ENCODE assay signal across 11 cellular contexts in genomic region chr4:16893141-16893571, GRCh38. TPM values are rescaled to one million over a fixed set of nuclear protein-coding genes. Genes with fewer than 3 reads are reported as not detected.
DNase-seq lines count a peak whose midpoint lies in the region; ATAC-seq and TF ChIP-seq lines count a peak whose summit lies in the region.
"Had no signal": no experiment of that assay in that cellular context is flagged by ENCODE, and none has a peak within 500 bp of the region (broad histone marks: within the 10 kb centered on the region; RNA-seq: fewer than 3 reads in every experiment).

No MANE protein-coding gene starts in this region.

- peak overlapping the region; percentile 77 for H3K27ac Mint-ChIP-seq in activated naive CD4-positive, alpha-beta T cell treated with anti-CD3 and anti-CD28 coated beads, Interleukin-2, amount 10 ng/mL, durations not matched to agents 7 days and 5 days
- peak overlapping the region; percentile 74 for H3K27ac Mint-ChIP-seq in activated naive CD8-positive, alpha-beta T cell treated with anti-CD3 and anti-CD28 coated beads, Interleukin-2, amount 10 ng/mL, durations not matched to agents 7 days and 5 days

- 5 to 25% methylated on average over 1 of the region's 1 CpG for WGBS in transverse colon (ENCODE audit: low coverage in 1 of 2), 2 donors

- DNase-seq in activated naive CD4-positive, alpha-beta T cell treated with anti-CD3 and anti-CD28 coated beads, Interleukin-2, amount 10 ng/mL, durations not matched to agents 7 days and 5 days: peak; percentile 34
- DNase-seq in activated naive CD4-positive, alpha-beta T cell treated with Interleukin-2 at 50 U/mL for 16 hours: no peak
- no peak for DNase-seq in activated naive CD8-positive, alpha-beta T cell treated with anti-CD3 and anti-CD28 coated beads, Interleukin-2, amount 10 ng/mL, durations not matched to agents 7 days and 5 days
- DNase-seq in transverse colon (no peak), activated gamma-delta T cell (lab: John Stamatoyannopoulos, UW) (no peak), germinal center (ENCODE audit: low spot score) (no peak)
- DNase-seq: activated CD4-positive, CD25-positive, alpha-beta regulatory T cell treated with anti-CD3 and anti-CD28 coated beads, Interleukin-2, amount 50 U/mL, for 72 hours; NCI-H1694 had no signal

- H3K9me3 ChIP-seq in iPS-20b (ENCODE audit: insufficient read depth, low read depth, low read length) (no peaks in the 10 kb centered on the region), transverse colon (no peaks in the 10 kb centered on the region)

- CTCF ChIA-PET in activated naive CD4-positive, alpha-beta T cell treated with anti-CD3 and anti-CD28 coated beads, Interleukin-2, amount 10 ng/mL, durations not matched to agents 7 days and 5 days (lab: Charles Lee): interaction anchor here (0.9 to 1.6 kb wide), 2 partner anchors 24 to 76 kb away, joined by 3 to 10 read pairs; no protein-coding TSS in a partner anchor

- no peaks in the 10 kb centered on the region for H3K9me3 Mint-ChIP-seq in activated naive CD4-positive, alpha-beta T cell treated with anti-CD3 and anti-CD28 coated beads, Interleukin-2, amount 10 ng/mL, durations not matched to agents 7 days and 5 days
- H3K9me3 Mint-ChIP-seq in activated naive CD8-positive, alpha-beta T cell treated with anti-CD3 and anti-CD28 coated beads, Interleukin-2, amount 10 ng/mL, durations not matched to agents 7 days and 5 days: peaks cover 3% of the 10 kb centered on the region
- H3K9me3 Mint-ChIP-seq: CD14-positive monocyte had no signal

- no peak for TF ChIP-seq POLR2A in transverse colon (IDR thresholded peaks at IDR 0.05)

- H3K36me3 Mint-ChIP-seq in activated naive CD4-positive, alpha-beta T cell treated with anti-CD3 and anti-CD28 coated beads, Interleukin-2, amount 10 ng/mL, durations not matched to agents 7 days and 5 days: no peaks in the 10 kb centered on the region
- peaks cover 7% of the 10 kb centered on the region for H3K36me3 Mint-ChIP-seq in activated naive CD8-positive, alpha-beta T cell treated with anti-CD3 and anti-CD28 coated beads, Interleukin-2, amount 10 ng/mL, durations not matched to agents 7 days and 5 days
- H3K36me3 Mint-ChIP-seq: CD14-positive monocyte had no signal

- POLR2A ChIA-PET in activated naive CD8-positive, alpha-beta T cell treated with anti-CD3 and anti-CD28 coated beads, Interleukin-2, amount 10 ng/mL, durations not matched to agents 7 days and 5 days (lab: Charles Lee): no interaction called here

- peaks cover 56% of the 10 kb centered on the region for H3K4me1 Mint-ChIP-seq in activated naive CD4-positive, alpha-beta T cell treated with anti-CD3 and anti-CD28 coated beads, Interleukin-2, amount 10 ng/mL, durations not matched to agents 7 days and 5 days
- peaks cover 35% of the 10 kb centered on the region for H3K4me1 Mint-ChIP-seq in activated naive CD8-positive, alpha-beta T cell treated with anti-CD3 and anti-CD28 coated beads, Interleukin-2, amount 10 ng/mL, durations not matched to agents 7 days and 5 days

- no peak for TF ChIP-seq CTCF in transverse colon (IDR thresholded peaks at IDR 0.05)

- H3K27me3 Mint-ChIP-seq in activated naive CD4-positive, alpha-beta T cell treated with anti-CD3 and anti-CD28 coated beads, Interleukin-2, amount 10 ng/mL, durations not matched to agents 7 days and 5 days: peaks cover 20% of the 10 kb centered on the region
- peaks cover 21% of the 10 kb centered on the region for H3K27me3 Mint-ChIP-seq in activated naive CD8-positive, alpha-beta T cell treated with anti-CD3 and anti-CD28 coated beads, Interleukin-2, amount 10 ng/mL, durations not matched to agents 7 days and 5 days

- H3K36me3 ChIP-seq in iPS-20b (ENCODE audit: insufficient read depth, low read depth, low read length): peaks cover 8% of the 10 kb centered on the region; the same call in 1 of the 2 replicates
- H3K36me3 ChIP-seq in transverse colon: no peaks in the 10 kb centered on the region

- ATAC-seq in activated naive CD8-positive, alpha-beta T cell treated with anti-CD3 and anti-CD28 coated beads, Interleukin-2, amount 10 ng/mL, durations not matched to agents 7 days and 5 days (ENCODE audit: low read depth): no peak
- no peak for ATAC-seq in GM19397 (IDR thresholded peaks at IDR 0.05; ENCODE audit: unreplicated experiment)

- H3K4me3 Mint-ChIP-seq in activated naive CD4-positive, alpha-beta T cell treated with anti-CD3 and anti-CD28 coated beads, Interleukin-2, amount 10 ng/mL, durations not matched to agents 7 days and 5 days: peak overlapping the region; percentile 44
- H3K4me3 Mint-ChIP-seq in activated naive CD8-positive, alpha-beta T cell treated with anti-CD3 and anti-CD28 coated beads, Interleukin-2, amount 10 ng/mL, durations not matched to agents 7 days and 5 days: peak overlapping the region; percentile 66

- no peaks in the 10 kb centered on the region for H3K27me3 ChIP-seq in iPS-20b (ENCODE audit: insufficient read depth, low read length)
- no peaks in the 10 kb centered on the region for H3K27me3 ChIP-seq in transverse colon

- peak overlapping the region; percentile 72; the same call in 1 of the 2 replicates for H3K9ac ChIP-seq in iPS-20b (ENCODE audit: low read depth, low read length)

- peak overlapping the region; percentile 24 for H3K4me3 ChIP-seq in iPS-20b (ENCODE audit: low read length)
- H3K4me3 ChIP-seq in transverse colon: peak overlapping the region in 2 of 4 donors; percentile 1 to 25

- in situ Hi-C loops in transverse colon (cut with MboI; ENCODE audit: low pct_ligation_motif_present in 1 of 4, low pct_unique_long_range_greater_than_20kb in 1 of 4, low sequenced_read_pairs in 3 of 4): no loop called here

- intact Hi-C loops in transverse colon (cut with DNase I; ENCODE audit: low total_unique reads): no loop called here

- peak overlapping the region; percentile 82 for H3K27ac ChIP-seq in iPS-20b (ENCODE audit: low read length)
- peak overlapping the region in 3 of 4 donors; percentile 6 to 29 (median 25) for H3K27ac ChIP-seq in transverse colon

- TF ChIP-seq EP300 in transverse colon (IDR thresholded peaks at IDR 0.05; ENCODE audit: low read depth): no peak

- H3K4me1 ChIP-seq in iPS-20b (ENCODE audit: insufficient read depth, low read length) (peaks cover 52% of the 10 kb centered on the region), transverse colon (peaks cover 0 to 7% (median 0%) of the 10 kb centered on the region in 4 donors)

RNA-seq across cellular contexts. Expression of gene LDB2, which starts 5.3 kb away (rescaled TPM):
- not detected for total RNA-seq in activated naive CD8-positive, alpha-beta T cell treated with anti-CD3 and anti-CD28 coated beads, Interleukin-2, amount 10 ng/mL, durations not matched to agents 7 days and 5 days
- 10 to 100 TPM in 1 of 4 donors, 1 to 10 TPM in 3; 7.0 to 46.6 (median 8.9) TPM for total RNA-seq in transverse colon

Comparison
In these comparisons a context has a peak if more than half of its experiments do, and no peak if none do; other contexts are left out.
1. RNA of gene LDB2, which starts 5.3 kb away (total RNA-seq): 7.0 to 46.6 TPM in transverse colon; not detected in activated naive CD8-positive, alpha-beta T cell treated with anti-CD3 and anti-CD28 coated beads, Interleukin-2, amount 10 ng/mL, durations not matched to agents 7 days and 5 days; every median in the first group is over 4 times any median in the second.